In the genomic region with DNA sequence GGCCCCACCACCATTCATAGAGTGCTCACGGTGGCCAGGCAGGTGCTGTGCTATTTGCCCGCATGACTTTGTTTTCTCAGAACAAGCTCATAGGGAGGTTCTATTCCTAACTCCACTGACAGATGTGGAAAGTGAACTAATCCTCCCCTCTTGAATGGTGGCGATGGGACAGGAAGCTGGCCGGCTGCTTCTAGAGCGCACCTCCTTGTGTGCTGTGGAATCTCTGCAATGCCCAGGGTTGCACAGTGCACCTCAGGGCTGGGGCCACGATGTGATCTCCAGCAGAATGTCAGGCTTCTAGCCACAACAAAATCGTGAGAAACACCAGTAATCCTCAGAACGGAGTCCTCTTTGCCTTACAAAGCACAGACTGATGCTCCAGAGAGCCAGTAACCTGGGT, we compare ENCODE assay signal across 19 cellular contexts.
"Had no signal": no experiment of that assay in that cellular context is flagged by ENCODE, and none has a peak within 500 bp of the region (broad histone marks: within the 10 kb centered on the region; RNA-seq: fewer than 3 reads in every experiment).

No MANE protein-coding gene starts in this region.

- H3K4me3 ChIP-seq: body of pancreas, dorsolateral prefrontal cortex, thyroid gland, uterus had no signal

- H3K27ac Mint-ChIP-seq: activated CD4-positive, alpha-beta memory T cell treated with anti-CD3 and anti-CD28 coated beads, Interleukin-2, amount 10 ng/mL, durations not matched to agents 7 days and 5 days; activated naive CD8-positive, alpha-beta T cell treated with anti-CD3 and anti-CD28 coated beads, Interleukin-2, amount 10 ng/mL, durations not matched to agents 7 days and 5 days; activated T-cell treated with anti-CD3 and anti-CD28 coated beads, Interleukin-2, amount 50 U/mL, for 24 hours; activated T-helper 2 cell treated with anti-CD3 and anti-CD28 coated beads, Interferon-gamma antibody, Interleukin-2, Interleukin-4, amounts not matched to agents 10 μg/mL and 5 μg/mL and 100 μg/mL, durations not matched to agents 14 hours and 24 hours and 36 hours; endodermal cell; natural killer cell had no signal

- H3K27me3 ChIP-seq: body of pancreas, dorsolateral prefrontal cortex, thyroid gland, uterus had no signal

- H3K36me3 Mint-ChIP-seq: activated naive CD8-positive, alpha-beta T cell treated with anti-CD3 and anti-CD28 coated beads, Interleukin-2, amount 10 ng/mL, durations not matched to agents 7 days and 5 days; natural killer cell had no signal

- H3K36me3 ChIP-seq: thyroid gland, uterus had no signal

- H3K27ac ChIP-seq: body of pancreas, dorsolateral prefrontal cortex, epithelial cell of prostate, thyroid gland, uterus had no signal

- H3K4me1 ChIP-seq: uterus had no signal

- H3K4me3 Mint-ChIP-seq: activated CD4-positive, alpha-beta memory T cell treated with anti-CD3 and anti-CD28 coated beads, Interleukin-2, amount 10 ng/mL, durations not matched to agents 7 days and 5 days; activated naive CD8-positive, alpha-beta T cell treated with anti-CD3 and anti-CD28 coated beads, Interleukin-2, amount 10 ng/mL, durations not matched to agents 7 days and 5 days; activated T-cell treated with anti-CD3 and anti-CD28 coated beads, Interleukin-2, amount 50 U/mL, for 24 hours; endodermal cell; natural killer cell had no signal

- H3K9me3 ChIP-seq: body of pancreas, thyroid gland, uterus had no signal

- H3K4me1 Mint-ChIP-seq: activated CD4-positive, alpha-beta memory T cell treated with anti-CD3 and anti-CD28 coated beads, Interleukin-2, amount 10 ng/mL, durations not matched to agents 7 days and 5 days; activated naive CD8-positive, alpha-beta T cell treated with anti-CD3 and anti-CD28 coated beads, Interleukin-2, amount 10 ng/mL, durations not matched to agents 7 days and 5 days; natural killer cell had no signal

- DNase-seq: activated CD4-positive, alpha-beta memory T cell treated with anti-CD3 and anti-CD28 coated beads, Interleukin-2, amount 10 ng/mL, durations not matched to agents 7 days and 5 days; activated CD4-positive, alpha-beta T cell treated with anti-CD3 and anti-CD28 coated beads for 48 hours; activated CD4-positive, CD25-positive, alpha-beta regulatory T cell; activated naive CD4-positive, alpha-beta T cell treated with Interleukin-2 at 50 U/mL for 16 hours; activated naive CD8-positive, alpha-beta T cell treated with anti-CD3 and anti-CD28 coated beads, Interleukin-2, amount 10 ng/mL, durations not matched to agents 7 days and 5 days; activated T-cell treated with anti-CD3 and anti-CD28 coated beads, Interleukin-2, amount 50 U/mL, for 24 hours; body of pancreas; dorsolateral prefrontal cortex; endodermal cell; kidney glomerular epithelial cell; left ventricle myocardium superior; natural killer cell; posterior cingulate gyrus; stimulated activated CD4-positive, alpha-beta T cell treated with anti-CD3 and anti-CD28 coated beads, Interleukin-2, amount 100 ng/mL, for 24 hours; stimulated activated naive CD4-positive, alpha-beta T cell treated with Interleukin-2 at 50 U/mL for 16 hours; thyroid gland; uterus had no signal

- H3K9me3 Mint-ChIP-seq: activated CD4-positive, alpha-beta memory T cell treated with anti-CD3 and anti-CD28 coated beads, Interleukin-2, amount 10 ng/mL, durations not matched to agents 7 days and 5 days; activated naive CD8-positive, alpha-beta T cell treated with anti-CD3 and anti-CD28 coated beads, Interleukin-2, amount 10 ng/mL, durations not matched to agents 7 days and 5 days; activated T-cell treated with anti-CD3 and anti-CD28 coated beads, Interleukin-2, amount 50 U/mL, for 24 hours; activated T-helper 2 cell treated with anti-CD3 and anti-CD28 coated beads, Interferon-gamma antibody, Interleukin-2, Interleukin-4, amounts not matched to agents 10 μg/mL and 5 μg/mL and 100 μg/mL, durations not matched to agents 14 hours and 24 hours and 36 hours; endodermal cell; natural killer cell had no signal
